Comparison of ENCODE assay signal across 8 cellular contexts in genomic region chr17:17822189-17822978, GRCh38. TPM values are rescaled to one million over a fixed set of nuclear protein-coding genes. Genes with fewer than 3 reads are reported as not detected.
A peak's percentile ranks its signal among the peaks of the same experiment; 100 is the strongest.
DNase-seq lines count a peak whose midpoint lies in the region; ATAC-seq and TF ChIP-seq lines count a peak whose summit lies in the region.

No MANE protein-coding gene starts in this region.

- peak overlapping the region; percentile 18 for H3K27ac Mint-ChIP-seq in activated naive CD4-positive, alpha-beta T cell treated with anti-CD3 and anti-CD28 coated beads for 36 hours
- H3K27ac Mint-ChIP-seq in MCF 10A (ENCODE audit: low read depth, unreplicated experiment) = peak overlapping the region; percentile 79

- H3K4me1 ChIP-seq in lung (ENCODE audit: control insufficient read depth in 2 of 2, insufficient read depth in 2 of 2, low read length in 2 of 2) (peaks cover 15 to 61% of the 10 kb centered on the region in 2 donors), tibial nerve (peaks cover 0 to 97% (median 73%) of the 10 kb centered on the region in 4 donors)

- no peak overlapping the region for H3K4me3 ChIP-seq in lung
- H3K4me3 ChIP-seq in tibial nerve = peak overlapping the region; percentile 52 to 78 (median 58)
- no peak overlapping the region for H3K4me3 ChIP-seq in H7 (ENCODE audit: insufficient read depth, low read depth, low read length)

- ATAC-seq in lung (ENCODE audit: insufficient read depth, low FRiP score) = no peak
- no peak for ATAC-seq in GM18502 (IDR thresholded peaks at IDR 0.05; ENCODE audit: poor library complexity, unreplicated experiment)

- no peaks in the 10 kb centered on the region for H3K9me3 Mint-ChIP-seq in activated naive CD4-positive, alpha-beta T cell treated with anti-CD3 and anti-CD28 coated beads for 36 hours
- no peaks in the 10 kb centered on the region for H3K9me3 Mint-ChIP-seq in MCF 10A (ENCODE audit: unreplicated experiment)

- H3K27me3 Mint-ChIP-seq in activated naive CD4-positive, alpha-beta T cell treated with anti-CD3 and anti-CD28 coated beads for 36 hours (ENCODE audit: low read depth) = no peaks in the 10 kb centered on the region
- no peaks in the 10 kb centered on the region for H3K27me3 Mint-ChIP-seq in MCF 10A (ENCODE audit: insufficient read depth, unreplicated experiment)

- H3K36me3 Mint-ChIP-seq in activated naive CD4-positive, alpha-beta T cell treated with anti-CD3 and anti-CD28 coated beads for 36 hours (ENCODE audit: low read depth) = peaks cover 37% of the 10 kb centered on the region
- peaks cover 31% of the 10 kb centered on the region for H3K36me3 Mint-ChIP-seq in MCF 10A (ENCODE audit: insufficient read depth, unreplicated experiment)

- H3K9me3 ChIP-seq in lung (ENCODE audit: control insufficient read depth in 2 of 2, insufficient read depth in 1 of 2, low read length in 1 of 2) = no peaks in the 10 kb centered on the region
- no peaks in the 10 kb centered on the region for H3K9me3 ChIP-seq in tibial nerve

- DNase-seq in activated naive CD4-positive, alpha-beta T cell treated with anti-CD3 and anti-CD28 coated beads for 36 hours = no peak
- DNase-seq in activated naive CD4-positive, alpha-beta T cell treated with Interleukin-2 at 50 U/mL for 16 hours = no peak
- DNase-seq in MCF 10A (ENCODE audit: unreplicated experiment) = peak; percentile 87
- peak; percentile 65 for DNase-seq in lung (ENCODE audit: low spot score)
- peak; percentile 81 to 86 for DNase-seq in tibial nerve (ENCODE audit: low spot score in 2 of 2)
- DNase-seq in H7 = no peak
- DNase-seq in T-helper 9 cell = no peak

- BruUV-seq in MCF 10A (replicated peaks; lab: Mats Ljungman, UMichigan) = no TSS peak

- intact Hi-C loops in activated naive CD4-positive, alpha-beta T cell treated with anti-CD3 and anti-CD28 coated beads for 36 hours (cut with micrococcal nuclease) = loop anchor here (5.0 kb wide), 1 partner anchor 1555 kb away; the partner anchor contains the start of gene MAPK7
- intact Hi-C loops in MCF 10A (cut with micrococcal nuclease) = loop anchor here (2.0 kb wide), 1 partner anchor 14 kb away; the partner anchor contains the start of gene SREBF1

- H3K27ac ChIP-seq in lung (ENCODE audit: low read depth in 1 of 2, low read length in 1 of 2) (no peak overlapping the region), tibial nerve (peak overlapping the region; percentile 66 to 91 (median 80))

- H3K4me3 Mint-ChIP-seq in activated naive CD4-positive, alpha-beta T cell treated with anti-CD3 and anti-CD28 coated beads for 36 hours = peak overlapping the region; percentile 66
- H3K4me3 Mint-ChIP-seq in MCF 10A (ENCODE audit: unreplicated experiment) = peak overlapping the region; percentile 77

- no peak for TF ChIP-seq POLR2A in tibial nerve (IDR thresholded peaks at IDR 0.05)

- CTCF ChIA-PET in activated naive CD4-positive, alpha-beta T cell treated with anti-CD3 and anti-CD28 coated beads for 36 hours (lab: Charles Lee) = interaction anchor here (1.0 to 3.2 kb wide), 4 partner anchors 10 to 39 kb away, joined by 3 to 18 read pairs (median 4); no protein-coding TSS in a partner anchor
- CTCF ChIA-PET in MCF 10A (lab: Yijun Ruan, JAX) = interaction anchor here (0.6 to 3.6 kb wide), 7 partner anchors 10 to 142 kb away, joined by 3 to 21 read pairs (median 3); no protein-coding TSS in a partner anchor

- POLR2A ChIA-PET in MCF 10A (lab: Yijun Ruan, JAX) = interaction anchor here (0.8 to 10.0 kb wide), 5 partner anchors 14 to 219 kb away, joined by 3 to 151 read pairs (median 3); partner anchors contain the start of gene SREBF1

- TF ChIP-seq CTCF in MCF 10A (IDR thresholded peaks at IDR 0.05; ENCODE audit: unreplicated experiment) (no peak), lung (IDR thresholded peaks at IDR 0.05; ENCODE audit: control extremely low read depth, extremely low read depth) (no peak), tibial nerve (IDR thresholded peaks at IDR 0.05) (no peak)

- TF ChIP-seq EP300 in tibial nerve (IDR thresholded peaks at IDR 0.05) = peak in 1 of 2 donors; percentile 70

- H3K27me3 ChIP-seq in lung (ENCODE audit: control insufficient read depth, insufficient read depth) (no peaks in the 10 kb centered on the region), tibial nerve (no peaks in the 10 kb centered on the region), H7 (ENCODE audit: control insufficient read depth, insufficient read depth, low read length) (peaks cover 3% of the 10 kb centered on the region)

- 45 to 77% methylated on average over 4 of the region's 4 CpGs for WGBS in lung, 2 donors
- 42 to 45% methylated on average over 4 of the region's 4 CpGs for WGBS in tibial nerve, 2 donors

- H3K36me3 ChIP-seq in lung (ENCODE audit: control insufficient read depth in 2 of 2, insufficient read depth in 2 of 2, low read length in 2 of 2) (peaks cover 0 to 19% of the 10 kb centered on the region in 2 donors), tibial nerve (peaks cover 0 to 37% (median 9%) of the 10 kb centered on the region in 3 donors), H7 (replicated peaks; ENCODE audit: control insufficient read depth, insufficient read depth, low read length) (peaks cover 20% of the 10 kb centered on the region)

- H3K4me1 Mint-ChIP-seq in activated naive CD4-positive, alpha-beta T cell treated with anti-CD3 and anti-CD28 coated beads for 36 hours (ENCODE audit: low read depth) = peaks cover 85% of the 10 kb centered on the region
- peaks cover 64% of the 10 kb centered on the region for H3K4me1 Mint-ChIP-seq in MCF 10A (ENCODE audit: insufficient read depth, unreplicated experiment)

RNA-seq across cellular contexts. Expression of gene SREBF1, which starts 14.4 kb away (rescaled TPM):
- 10 to 100 TPM; 79.3 to 84.9 TPM for total RNA-seq in activated naive CD4-positive, alpha-beta T cell treated with anti-CD3 and anti-CD28 coated beads for 36 hours
- 87.1 and 91.7 TPM in 2 replicates for total RNA-seq in MCF 10A (2022)
- total RNA-seq in lung = 100 to 1,000 TPM in 1 of 2 donors, 10 to 100 TPM in 1; 84.6 to 134 TPM
- 10 to 100 TPM; 68.4 to 76.8 TPM for polyA plus RNA-seq in lung
- 100 to 1,000 TPM; 115 to 253 (median 191) TPM for total RNA-seq in tibial nerve
- 34.2 and 43.6 TPM in 2 replicates for total RNA-seq in H7 (2014; rRNA removed; shearing (Covaris generic))

Comparison
In these comparisons a context has a peak if more than half of its experiments do, and no peak if none do; other contexts are left out.
1. DNase-seq: peak in MCF 10A (single experiment), lung (single experiment) and tibial nerve (2 of 2); none in activated naive CD4-positive, alpha-beta T cell treated with anti-CD3 and anti-CD28 coated beads for 36 hours (single experiment), activated naive CD4-positive, alpha-beta T cell treated with Interleukin-2 at 50 U/mL for 16 hours (single experiment), H7 (single experiment) and T-helper 9 cell (single experiment).
2. H3K27ac ChIP-seq: peak in tibial nerve (4 of 4); none in lung (0 of 2).
3. H3K4me3 ChIP-seq: peak in tibial nerve (4 of 4); none in lung (single experiment) and H7 (single experiment).